In genomic region chr17:556431-556995, GRCh38 we compare ENCODE assay signal across 1 cellular context.
TF ChIP-seq lines count a peak whose summit lies in the region.

No MANE protein-coding gene starts in this region.

TF ChIP-seq in K562, 482 proteins besides CTCF, POLR2A, EP300 and RAD21 (continued from another document):
- TF ChIP-seq, protein P1, sequence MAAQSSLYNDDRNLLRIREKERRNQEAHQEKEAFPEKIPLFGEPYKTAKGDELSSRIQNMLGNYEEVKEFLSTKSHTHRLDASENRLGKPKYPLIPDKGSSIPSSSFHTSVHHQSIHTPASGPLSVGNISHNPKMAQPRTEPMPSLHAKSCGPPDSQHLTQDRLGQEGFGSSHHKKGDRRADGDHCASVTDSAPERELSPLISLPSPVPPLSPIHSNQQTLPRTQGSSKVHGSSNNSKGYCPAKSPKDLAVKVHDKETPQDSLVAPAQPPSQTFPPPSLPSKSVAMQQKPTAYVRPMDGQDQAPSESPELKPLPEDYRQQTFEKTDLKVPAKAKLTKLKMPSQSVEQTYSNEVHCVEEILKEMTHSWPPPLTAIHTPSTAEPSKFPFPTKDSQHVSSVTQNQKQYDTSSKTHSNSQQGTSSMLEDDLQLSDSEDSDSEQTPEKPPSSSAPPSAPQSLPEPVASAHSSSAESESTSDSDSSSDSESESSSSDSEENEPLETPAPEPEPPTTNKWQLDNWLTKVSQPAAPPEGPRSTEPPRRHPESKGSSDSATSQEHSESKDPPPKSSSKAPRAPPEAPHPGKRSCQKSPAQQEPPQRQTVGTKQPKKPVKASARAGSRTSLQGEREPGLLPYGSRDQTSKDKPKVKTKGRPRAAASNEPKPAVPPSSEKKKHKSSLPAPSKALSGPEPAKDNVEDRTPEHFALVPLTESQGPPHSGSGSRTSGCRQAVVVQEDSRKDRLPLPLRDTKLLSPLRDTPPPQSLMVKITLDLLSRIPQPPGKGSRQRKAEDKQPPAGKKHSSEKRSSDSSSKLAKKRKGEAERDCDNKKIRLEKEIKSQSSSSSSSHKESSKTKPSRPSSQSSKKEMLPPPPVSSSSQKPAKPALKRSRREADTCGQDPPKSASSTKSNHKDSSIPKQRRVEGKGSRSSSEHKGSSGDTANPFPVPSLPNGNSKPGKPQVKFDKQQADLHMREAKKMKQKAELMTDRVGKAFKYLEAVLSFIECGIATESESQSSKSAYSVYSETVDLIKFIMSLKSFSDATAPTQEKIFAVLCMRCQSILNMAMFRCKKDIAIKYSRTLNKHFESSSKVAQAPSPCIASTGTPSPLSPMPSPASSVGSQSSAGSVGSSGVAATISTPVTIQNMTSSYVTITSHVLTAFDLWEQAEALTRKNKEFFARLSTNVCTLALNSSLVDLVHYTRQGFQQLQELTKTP (IDR thresholded peaks at IDR 0.05; ENCODE audit: low read depth in 1 of 2, partially characterized antibody in 2 of 2), result no peak
- TF ChIP-seq, protein P2, sequence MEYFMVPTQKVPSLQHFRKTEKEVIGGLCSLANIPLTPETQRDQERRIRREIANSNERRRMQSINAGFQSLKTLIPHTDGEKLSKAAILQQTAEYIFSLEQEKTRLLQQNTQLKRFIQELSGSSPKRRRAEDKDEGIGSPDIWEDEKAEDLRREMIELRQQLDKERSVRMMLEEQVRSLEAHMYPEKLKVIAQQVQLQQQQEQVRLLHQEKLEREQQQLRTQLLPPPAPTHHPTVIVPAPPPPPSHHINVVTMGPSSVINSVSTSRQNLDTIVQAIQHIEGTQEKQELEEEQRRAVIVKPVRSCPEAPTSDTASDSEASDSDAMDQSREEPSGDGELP (CRISPR knock-in tag; IDR thresholded peaks at IDR 0.05; ENCODE audit: borderline replicate concordance), result no peak
- TF ChIP-seq ZNF224 (CRISPR knock-in tag; IDR thresholded peaks at IDR 0.05) (no peak), MTA3 (IDR thresholded peaks at IDR 0.05; ENCODE audit: borderline replicate concordance) (no peak), NFYB (IDR thresholded peaks at IDR 0.05; ENCODE audit: extremely low read depth, insufficient read length) (no peak), NR3C1 (CRISPR knock-in tag; IDR thresholded peaks at IDR 0.05) (no peak), TAF7 (tag; IDR thresholded peaks at IDR 0.05) (no peak), PHB (CRISPR knock-in tag; IDR thresholded peaks at IDR 0.05) (no peak), CBX8 (IDR thresholded peaks at IDR 0.05; ENCODE audit: borderline replicate concordance, extremely low read depth, low read depth, low read length, poor library complexity, severe bottlenecking) (no peak), MECOM (CRISPR knock-in tag; IDR thresholded peaks at IDR 0.05) (no peak), OTX1 (CRISPR knock-in tag; IDR thresholded peaks at IDR 0.05) (no peak), NELFE (IDR thresholded peaks at IDR 0.05; ENCODE audit: insufficient read depth, insufficient read length) (no peak), ZNF384 (IDR thresholded peaks at IDR 0.05; ENCODE audit: low read depth, low read length) (no peak)
